Comparison of ENCODE assay signal across 9 cellular contexts in the genomic region with DNA sequence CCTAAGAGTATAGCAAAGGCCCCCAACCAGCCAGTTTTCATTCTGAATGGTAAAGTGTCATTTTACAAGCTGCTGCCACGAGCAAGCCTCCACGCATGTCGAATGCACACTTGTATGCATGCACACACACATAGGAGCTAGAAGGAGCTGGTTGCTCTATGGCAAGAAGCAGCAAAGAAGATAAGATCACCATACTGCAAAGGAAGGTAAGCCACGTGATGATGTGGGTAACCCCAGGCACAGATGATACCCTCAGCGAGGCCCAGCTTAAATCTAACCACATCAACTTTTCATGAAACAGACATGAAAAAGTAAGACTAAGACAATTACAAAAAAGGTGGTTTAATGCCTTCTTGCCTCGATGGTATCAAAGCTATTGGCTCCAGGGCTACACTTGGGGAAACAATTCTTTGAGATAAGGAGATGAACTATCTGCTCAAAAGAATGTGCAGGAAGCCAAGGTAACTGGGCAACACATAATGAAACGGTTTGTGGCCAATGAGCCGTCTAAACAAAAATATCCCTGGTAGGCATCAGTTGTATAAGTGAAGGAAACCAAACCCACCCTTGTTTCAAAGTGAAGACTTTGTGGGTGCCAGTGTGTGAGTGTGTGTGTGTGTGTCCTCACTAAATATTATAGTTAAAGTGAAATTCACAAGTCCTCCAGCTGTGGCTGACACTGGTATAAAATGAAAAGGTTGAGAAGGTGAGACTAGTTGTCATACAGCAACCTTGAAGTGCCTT.
A peak's percentile ranks its signal among the peaks of the same experiment; 100 is the strongest.
DNase-seq lines count a peak whose midpoint lies in the region; ATAC-seq, FAIRE-seq and TF ChIP-seq lines count a peak whose summit lies in the region.
"Had no signal": no experiment of that assay in that cellular context is flagged by ENCODE, and none has a peak within 500 bp of the region (broad histone marks: within the 10 kb centered on the region; RNA-seq: fewer than 3 reads in every experiment).

No MANE protein-coding gene starts in this region.

- peak; percentile 65 to 71 for ATAC-seq in activated T-cell treated with anti-CD3 and anti-CD28 coated beads, Interleukin-2, amount 50 U/mL, for 4 hours
- peak; percentile 78 for ATAC-seq in stimulated activated naive CD8-positive, alpha-beta T cell treated with anti-CD3 and anti-CD28 coated beads, Interleukin-15, amount 100 ng/mL, for 72 hours

- H3K4me3 Mint-ChIP-seq in activated T-cell treated with anti-CD3 and anti-CD28 coated beads, Interleukin-2, amount 50 U/mL, for 4 hours = peak overlapping the region; percentile 56
- H3K4me3 Mint-ChIP-seq in stimulated activated naive CD8-positive, alpha-beta T cell treated with anti-CD3 and anti-CD28 coated beads, Interleukin-15, amount 100 ng/mL, for 72 hours = peak overlapping the region; percentile 53 to 54

- FAIRE-seq in islet of Langerhans (lab: Jason Lieb, UNC) = peak; percentile 30
- FAIRE-seq: D721Med had no signal

- H3K27ac Mint-ChIP-seq in stimulated activated naive CD8-positive, alpha-beta T cell treated with anti-CD3 and anti-CD28 coated beads, Interleukin-15, amount 100 ng/mL, for 72 hours = peak overlapping the region in 1 of 2 donors; percentile 62

- TF ChIP-seq CTCF in esophagus squamous epithelium (IDR thresholded peaks at IDR 0.05) = no peak

- TF ChIP-seq POLR2A in esophagus squamous epithelium (IDR thresholded peaks at IDR 0.05) = no peak

- intact Hi-C loops in esophagus squamous epithelium (cut with DNase I) = no loop called here

- H3K4me1 Mint-ChIP-seq in activated T-cell treated with anti-CD3 and anti-CD28 coated beads, Interleukin-2, amount 50 U/mL, for 4 hours (ENCODE audit: low read depth) = peaks cover 80% of the 10 kb centered on the region
- H3K4me1 Mint-ChIP-seq in stimulated activated naive CD8-positive, alpha-beta T cell treated with anti-CD3 and anti-CD28 coated beads, Interleukin-15, amount 100 ng/mL, for 72 hours = peaks cover 79% of the 10 kb centered on the region

- 61 to 70% methylated on average over 8 of the region's 8 CpGs for WGBS in esophagus squamous epithelium, 2 donors

- no peaks in the 10 kb centered on the region for H3K36me3 ChIP-seq in esophagus squamous epithelium

- H3K27me3 Mint-ChIP-seq in activated T-cell treated with anti-CD3 and anti-CD28 coated beads, Interleukin-2, amount 50 U/mL, for 4 hours (ENCODE audit: low read depth) = no peaks in the 10 kb centered on the region
- H3K27me3 Mint-ChIP-seq in stimulated activated naive CD8-positive, alpha-beta T cell treated with anti-CD3 and anti-CD28 coated beads, Interleukin-15, amount 100 ng/mL, for 72 hours = no peaks in the 10 kb centered on the region

- H3K36me3 Mint-ChIP-seq in activated T-cell treated with anti-CD3 and anti-CD28 coated beads, Interleukin-2, amount 50 U/mL, for 4 hours (ENCODE audit: insufficient read depth) = no peaks in the 10 kb centered on the region

- no peaks in the 10 kb centered on the region for H3K27me3 ChIP-seq in esophagus squamous epithelium

- H3K27ac ChIP-seq in esophagus squamous epithelium = no peak overlapping the region

- no peak overlapping the region for H3K4me3 ChIP-seq in esophagus squamous epithelium

- no peaks in the 10 kb centered on the region for H3K9me3 Mint-ChIP-seq in activated T-cell treated with anti-CD3 and anti-CD28 coated beads, Interleukin-2, amount 50 U/mL, for 4 hours
- no peaks in the 10 kb centered on the region for H3K9me3 Mint-ChIP-seq in stimulated activated naive CD8-positive, alpha-beta T cell treated with anti-CD3 and anti-CD28 coated beads, Interleukin-15, amount 100 ng/mL, for 72 hours

- H3K9me3 ChIP-seq in esophagus squamous epithelium = no peaks in the 10 kb centered on the region

- peaks cover 0 to 20% (median 6%) of the 10 kb centered on the region in 3 donors for H3K4me1 ChIP-seq in esophagus squamous epithelium

- DNase-seq in activated CD4-positive, CD25-positive, alpha-beta regulatory T cell treated with anti-CD3 and anti-CD28 coated beads, Interleukin-2, amount 50 U/mL, for 72 hours = peak; percentile 49
- peak; percentile 39 for DNase-seq in activated T-cell treated with anti-CD3 and anti-CD28 coated beads, Interleukin-2, amount 50 U/mL, for 4 hours
- peak; percentile 59 to 67 for DNase-seq in stimulated activated naive CD8-positive, alpha-beta T cell treated with anti-CD3 and anti-CD28 coated beads, Interleukin-15, amount 100 ng/mL, for 72 hours
- DNase-seq in NCI-H2171 (lab: John Stamatoyannopoulos, UW) (no peak), nucleus accumbens (lab: John Stamatoyannopoulos, UW) (no peak), esophagus squamous epithelium (lab: John Stamatoyannopoulos, UW) (no peak)
- DNase-seq: Right ventricle myocardium superior had no signal

Comparison
In these comparisons a context has a peak if more than half of its experiments do, and no peak if none do; other contexts are left out.
1. DNase-seq: peak in activated CD4-positive, CD25-positive, alpha-beta regulatory T cell treated with anti-CD3 and anti-CD28 coated beads, Interleukin-2, amount 50 U/mL, for 72 hours (single experiment), activated T-cell treated with anti-CD3 and anti-CD28 coated beads, Interleukin-2, amount 50 U/mL, for 4 hours (single experiment) and stimulated activated naive CD8-positive, alpha-beta T cell treated with anti-CD3 and anti-CD28 coated beads, Interleukin-15, amount 100 ng/mL, for 72 hours (2 of 2); none in NCI-H2171 (single experiment), nucleus accumbens (0 of 56) and esophagus squamous epithelium (single experiment).